In genomic region chr5:116456036-116456435, GRCh38 we compare ENCODE assay signal across 30 cellular contexts.
"Had no signal": no experiment of that assay in that cellular context is flagged by ENCODE, and none has a peak within 500 bp of the region (broad histone marks: within the 10 kb centered on the region; RNA-seq: fewer than 3 reads in every experiment).

No MANE protein-coding gene starts in this region.

- H3K9me3 Mint-ChIP-seq: activated CD4-positive, alpha-beta T cell treated with anti-CD3 and anti-CD28 coated beads, Interleukin-2, amount 10 ng/mL, durations not matched to agents 24 days and 14 days; activated naive CD4-positive, alpha-beta T cell treated with anti-CD3 and anti-CD28 coated beads for 36 hours; activated naive CD4-positive, alpha-beta T cell treated with anti-CD3 and anti-CD28 coated beads, Interleukin-2, amount 50 U/mL, for 72 hours; activated T-cell treated with anti-CD3 and anti-CD28 coated beads, Interleukin-2, amount 50 U/mL, for 4 hours; activated T-helper 1 cell treated with anti-CD3 and anti-CD28 coated beads, Interleukin-12 subunit alpha, Interleukin-12 subunit beta, Interleukin-2, Interleukin-4 antibody, amounts not matched to agents 30 ng/mL and 10 ng/mL and 1 ng/mL, durations not matched to agents 14 hours and 24 hours and 36 hours; T-helper 1 cell treated with Interleukin-12 subunit alpha and Interleukin-12 subunit beta and Interleukin-4 antibody, amounts not matched to agents 30 μg/mL and 1 μg/mL, for 36 hours; T-helper 2 cell treated with Interferon-gamma antibody and Interleukin-4, amounts not matched to agents 5 μg/mL and 100 μg/mL, for 36 hours had no signal

- H3K36me3 ChIP-seq: adrenal gland had no signal

- H3K27ac Mint-ChIP-seq: activated CD4-positive, alpha-beta T cell treated with anti-CD3 and anti-CD28 coated beads, Interleukin-2, amount 10 ng/mL, durations not matched to agents 24 days and 14 days; activated CD8-positive, alpha-beta T cell treated with anti-CD3 and anti-CD28 coated beads, Interleukin-2, amount 10 ng/mL, durations not matched to agents 7 days and 5 days; activated naive CD4-positive, alpha-beta T cell treated with anti-CD3 and anti-CD28 coated beads for 36 hours; activated naive CD4-positive, alpha-beta T cell treated with anti-CD3 and anti-CD28 coated beads, Interleukin-2, amount 50 U/mL, for 72 hours; activated T-helper 1 cell treated with anti-CD3 and anti-CD28 coated beads, Interleukin-12 subunit alpha, Interleukin-12 subunit beta, Interleukin-2, Interleukin-4 antibody, amounts not matched to agents 30 ng/mL and 10 ng/mL and 1 ng/mL, durations not matched to agents 14 hours and 24 hours and 36 hours; T-helper 1 cell treated with Interleukin-12 subunit alpha and Interleukin-12 subunit beta and Interleukin-4 antibody, amounts not matched to agents 30 μg/mL and 1 μg/mL, for 36 hours; T-helper 2 cell treated with Interferon-gamma antibody and Interleukin-4, amounts not matched to agents 5 μg/mL and 100 μg/mL, for 36 hours had no signal

- H3K27me3 Mint-ChIP-seq: activated CD4-positive, alpha-beta T cell treated with anti-CD3 and anti-CD28 coated beads, Interleukin-2, amount 10 ng/mL, durations not matched to agents 24 days and 14 days; brain had no signal

- DNase-seq: activated CD4-positive, alpha-beta T cell treated with anti-CD3 and anti-CD28 coated beads, Interleukin-2, amount 10 ng/mL, durations not matched to agents 24 days and 14 days; activated CD4-positive, alpha-beta T cell treated with anti-CD3 and anti-CD28 coated beads, Interleukin-2, amount 50 U/mL, for 4 hours; activated CD8-positive, alpha-beta T cell treated with anti-CD3 and anti-CD28 coated beads, Interleukin-2, amount 10 ng/mL, durations not matched to agents 7 days and 5 days; activated gamma-delta T cell treated with Interleukin-2 at 50 U/mL for 16 hours; activated naive CD4-positive, alpha-beta T cell treated with anti-CD3 and anti-CD28 coated beads for 36 hours; activated T-cell treated with anti-CD3 and anti-CD28 coated beads, Interleukin-2, amount 50 U/mL, for 4 hours; adrenal gland; caudate nucleus; NCI-H1092 treated with DMSO at 0.1 percent for 48 hours; NCI-H1417; NCI-H146; NCI-H187; NCI-H2029 treated with DMSO at 0.1 percent for 48 hours; NCI-H2107; NCI-H2171; NCI-H510A; NCI-H526; NCI-H748 treated with DMSO at 0.1 percent for 48 hours; NK-92 treated with Interleukin-12 subunit alpha and Interleukin-12 subunit beta, amount 100 ng/mL, for 24 hours; PC-3; Peyer's patch; SIG-M5 had no signal

- H3K9ac ChIP-seq: KMS-11 had no signal

- H3K27me3 ChIP-seq: adrenal gland, Peyer's patch had no signal

- H3K4me3 ChIP-seq: adrenal gland, Peyer's patch had no signal

- H3K4me3 Mint-ChIP-seq: activated CD4-positive, alpha-beta T cell treated with anti-CD3 and anti-CD28 coated beads, Interleukin-2, amount 10 ng/mL, durations not matched to agents 24 days and 14 days; activated CD8-positive, alpha-beta T cell treated with anti-CD3 and anti-CD28 coated beads, Interleukin-2, amount 10 ng/mL, durations not matched to agents 7 days and 5 days; activated naive CD4-positive, alpha-beta T cell treated with anti-CD3 and anti-CD28 coated beads for 36 hours; activated T-cell treated with anti-CD3 and anti-CD28 coated beads, Interleukin-2, amount 50 U/mL, for 4 hours; activated T-helper 1 cell treated with anti-CD3 and anti-CD28 coated beads, Interleukin-12 subunit alpha, Interleukin-12 subunit beta, Interleukin-2, Interleukin-4 antibody, amounts not matched to agents 30 ng/mL and 10 ng/mL and 1 ng/mL, durations not matched to agents 14 hours and 24 hours and 36 hours; brain; T-helper 1 cell treated with Interleukin-12 subunit alpha and Interleukin-12 subunit beta and Interleukin-4 antibody, amounts not matched to agents 30 μg/mL and 1 μg/mL, for 36 hours; T-helper 2 cell treated with Interferon-gamma antibody and Interleukin-4, amounts not matched to agents 5 μg/mL and 100 μg/mL, for 36 hours had no signal

- ATAC-seq: activated CD8-positive, alpha-beta T cell treated with anti-CD3 and anti-CD28 coated beads, Interleukin-2, amount 10 ng/mL, durations not matched to agents 7 days and 5 days; activated naive CD4-positive, alpha-beta T cell treated with anti-CD3 and anti-CD28 coated beads, Interleukin-2, amount 50 U/mL, for 72 hours; activated T-cell treated with anti-CD3 and anti-CD28 coated beads, Interleukin-2, amount 50 U/mL, for 4 hours; PC-3; Right ventricle myocardium inferior had no signal

- H3K9me3 ChIP-seq: adrenal gland, Peyer's patch had no signal

- H3K4me2 ChIP-seq: KMS-11 had no signal

- H3K27ac ChIP-seq: KMS-11, Peyer's patch, RWPE1 had no signal
